Comparison of ENCODE assay signal across 19 cellular contexts in genomic region chr1:81547261-81547911, GRCh38.
DNase-seq lines count a peak whose midpoint lies in the region; ATAC-seq lines count a peak whose summit lies in the region.
"Had no signal": no experiment of that assay in that cellular context is flagged by ENCODE, and none has a peak within 500 bp of the region (broad histone marks: within the 10 kb centered on the region; RNA-seq: fewer than 3 reads in every experiment).

No MANE protein-coding gene starts in this region.

- H2BK12ac ChIP-seq in mesenchymal stem cell (ENCODE audit: low read length in 2 of 2), result no peak overlapping the region

- DNase-seq in ELF-1 (ENCODE audit: low read depth, low spot score) (peak; percentile 52), astrocyte of the hippocampus (ENCODE audit: low read depth, low spot score) (peak; percentile 39), mesenchymal stem cell (no peak), medulla oblongata (ENCODE audit: extremely low spot score) (no peak), NCI-H1092 treated with DMSO at 0.1 percent for 48 hours (lab: John Stamatoyannopoulos, UW) (no peak)
- no peak for DNase-seq in activated CD8-positive, alpha-beta memory T cell treated with anti-CD3 and anti-CD28 coated beads for 24 hours
- DNase-seq in activated naive CD8-positive, alpha-beta T cell treated with anti-CD3 and anti-CD28 coated beads, Interleukin-2, amount 50 U/mL, for 24 hours, result no peak
- DNase-seq: activated CD4-positive, alpha-beta T cell treated with anti-CD3 and anti-CD28 coated beads, Interleukin-2, amount 10 ng/mL, durations not matched to agents 24 days and 14 days; activated naive CD4-positive, alpha-beta T cell treated with anti-CD3 and anti-CD28 coated beads, Interleukin-2, amount 10 ng/mL, durations not matched to agents 7 days and 5 days; cortex of kidney; foreskin keratinocyte; KBM-7; lower lobe of right lung; NCI-H1048; NCI-H2107; stimulated activated naive CD4-positive, alpha-beta T cell had no signal

- 100% methylated on average over 1 of the region's 6 CpGs for WGBS in mesenchymal stem cell

- H3K9me3 ChIP-seq in mesenchymal stem cell (ENCODE audit: control insufficient read depth, low read length), result no peaks in the 10 kb centered on the region
- H3K9me3 ChIP-seq: lower lobe of right lung had no signal

- H2AK5ac ChIP-seq in mesenchymal stem cell (ENCODE audit: low read length, severe bottlenecking), result no peak overlapping the region

- no peaks in the 10 kb centered on the region for H3K36me3 Mint-ChIP-seq in activated naive CD8-positive, alpha-beta T cell treated with anti-CD3 and anti-CD28 coated beads, Interleukin-2, amount 50 U/mL, for 24 hours (ENCODE audit: low read depth)
- H3K36me3 Mint-ChIP-seq: activated naive CD4-positive, alpha-beta T cell treated with anti-CD3 and anti-CD28 coated beads, Interleukin-2, amount 10 ng/mL, durations not matched to agents 7 days and 5 days; CD14-positive monocyte; natural killer cell treated with Interleukin-12 subunit alpha and Interleukin-12 subunit beta and Interleukin-15 and Interleukin-18, amount 100 ng/mL, for 72 hours had no signal

- no peaks in the 10 kb centered on the region for H3K27me3 Mint-ChIP-seq in activated naive CD8-positive, alpha-beta T cell treated with anti-CD3 and anti-CD28 coated beads, Interleukin-2, amount 50 U/mL, for 24 hours
- H3K27me3 Mint-ChIP-seq: activated CD4-positive, alpha-beta T cell treated with anti-CD3 and anti-CD28 coated beads, Interleukin-2, amount 10 ng/mL, durations not matched to agents 24 days and 14 days; activated naive CD4-positive, alpha-beta T cell treated with anti-CD3 and anti-CD28 coated beads, Interleukin-2, amount 10 ng/mL, durations not matched to agents 7 days and 5 days; natural killer cell treated with Interleukin-12 subunit alpha and Interleukin-12 subunit beta and Interleukin-15 and Interleukin-18, amount 100 ng/mL, for 72 hours had no signal

- H3K14ac ChIP-seq in mesenchymal stem cell (ENCODE audit: low read length in 2 of 2), result no peak overlapping the region

- H2BK5ac ChIP-seq in mesenchymal stem cell (ENCODE audit: low read depth, low read length, poor library complexity, severe bottlenecking), result no peak overlapping the region

- no peak overlapping the region for H2BK15ac ChIP-seq in mesenchymal stem cell (ENCODE audit: low read depth, poor library complexity, severe bottlenecking)

- no peak overlapping the region for H2BK120ac ChIP-seq in mesenchymal stem cell (ENCODE audit: low read depth, low read length)

- no peak overlapping the region for H4K91ac ChIP-seq in mesenchymal stem cell (ENCODE audit: low read length)

- no peaks in the 10 kb centered on the region for H3K9me3 Mint-ChIP-seq in activated naive CD8-positive, alpha-beta T cell treated with anti-CD3 and anti-CD28 coated beads, Interleukin-2, amount 50 U/mL, for 24 hours
- H3K9me3 Mint-ChIP-seq: activated CD4-positive, alpha-beta T cell treated with anti-CD3 and anti-CD28 coated beads, Interleukin-2, amount 10 ng/mL, durations not matched to agents 24 days and 14 days; activated naive CD4-positive, alpha-beta T cell treated with anti-CD3 and anti-CD28 coated beads, Interleukin-2, amount 10 ng/mL, durations not matched to agents 7 days and 5 days had no signal

- H3K4me1 Mint-ChIP-seq in activated naive CD8-positive, alpha-beta T cell treated with anti-CD3 and anti-CD28 coated beads, Interleukin-2, amount 50 U/mL, for 24 hours, result no peaks in the 10 kb centered on the region
- H3K4me1 Mint-ChIP-seq: activated naive CD4-positive, alpha-beta T cell treated with anti-CD3 and anti-CD28 coated beads, Interleukin-2, amount 10 ng/mL, durations not matched to agents 7 days and 5 days; CD14-positive monocyte had no signal

- peak overlapping the region; percentile 63 for H3K9ac ChIP-seq in mesenchymal stem cell (ENCODE audit: low read length)

- peak overlapping the region in 1 of 2 experiments; percentile 57 for H3K4me3 ChIP-seq in mesenchymal stem cell (ENCODE audit: insufficient read depth in 1 of 2, low read depth in 1 of 2, low read length in 2 of 2)
- H3K4me3 ChIP-seq: lower lobe of right lung had no signal

- peak; percentile 16 for ATAC-seq in HG02610 (IDR thresholded peaks at IDR 0.05; ENCODE audit: unreplicated experiment)
- no peak for ATAC-seq in activated naive CD8-positive, alpha-beta T cell treated with anti-CD3 and anti-CD28 coated beads, Interleukin-2, amount 50 U/mL, for 24 hours
- ATAC-seq: foreskin keratinocyte; lower lobe of right lung; natural killer cell treated with Interleukin-12 subunit alpha and Interleukin-12 subunit beta and Interleukin-15 and Interleukin-18, amount 100 ng/mL, for 72 hours had no signal

- no peaks in the 10 kb centered on the region for H3K4me1 ChIP-seq in mesenchymal stem cell (ENCODE audit: control insufficient read depth, insufficient read depth, low read depth, low read length)
- H3K4me1 ChIP-seq: foreskin keratinocyte had no signal

- no peak overlapping the region for H3K4me3 Mint-ChIP-seq in activated naive CD8-positive, alpha-beta T cell treated with anti-CD3 and anti-CD28 coated beads, Interleukin-2, amount 50 U/mL, for 24 hours
- H3K4me3 Mint-ChIP-seq: activated CD4-positive, alpha-beta T cell treated with anti-CD3 and anti-CD28 coated beads, Interleukin-2, amount 10 ng/mL, durations not matched to agents 24 days and 14 days; activated naive CD4-positive, alpha-beta T cell treated with anti-CD3 and anti-CD28 coated beads, Interleukin-2, amount 10 ng/mL, durations not matched to agents 7 days and 5 days; CD14-positive monocyte; natural killer cell treated with Interleukin-12 subunit alpha and Interleukin-12 subunit beta and Interleukin-15 and Interleukin-18, amount 100 ng/mL, for 72 hours had no signal

- no peaks in the 10 kb centered on the region for H3K36me3 ChIP-seq in mesenchymal stem cell (ENCODE audit: control insufficient read depth in 1 of 2, insufficient read depth in 2 of 2, low read depth in 1 of 2, low read length in 2 of 2)
- H3K36me3 ChIP-seq: lower lobe of right lung had no signal

- H3K27ac Mint-ChIP-seq in activated naive CD8-positive, alpha-beta T cell treated with anti-CD3 and anti-CD28 coated beads, Interleukin-2, amount 50 U/mL, for 24 hours, result no peak overlapping the region
- H3K27ac Mint-ChIP-seq: activated CD4-positive, alpha-beta T cell treated with anti-CD3 and anti-CD28 coated beads, Interleukin-2, amount 10 ng/mL, durations not matched to agents 24 days and 14 days; activated naive CD4-positive, alpha-beta T cell treated with anti-CD3 and anti-CD28 coated beads, Interleukin-2, amount 10 ng/mL, durations not matched to agents 7 days and 5 days; CD14-positive monocyte; natural killer cell treated with Interleukin-12 subunit alpha and Interleukin-12 subunit beta and Interleukin-15 and Interleukin-18, amount 100 ng/mL, for 72 hours had no signal

- no peaks in the 10 kb centered on the region for H3K79me1 ChIP-seq in mesenchymal stem cell (replicated peaks; ENCODE audit: low read length, poor library complexity, severe bottlenecking)

- H3K27me3 ChIP-seq in mesenchymal stem cell (ENCODE audit: control insufficient read depth in 1 of 2, insufficient read depth in 1 of 2, low read length in 2 of 2), result no peaks in the 10 kb centered on the region
- H3K27me3 ChIP-seq: foreskin keratinocyte had no signal

- no peak overlapping the region for H2AFZ ChIP-seq in mesenchymal stem cell (ENCODE audit: low read depth, low read length)

- no peak overlapping the region for H3K4ac ChIP-seq in mesenchymal stem cell (ENCODE audit: low read depth in 1 of 2, low read length in 2 of 2)

- no peak overlapping the region for H3K4me2 ChIP-seq in mesenchymal stem cell (ENCODE audit: low read length, poor library complexity, severe bottlenecking)

- H3K18ac ChIP-seq in mesenchymal stem cell (ENCODE audit: low read depth in 1 of 2, low read length in 2 of 2), result no peak overlapping the region

- H4K8ac ChIP-seq in mesenchymal stem cell (ENCODE audit: low read length), result no peak overlapping the region

- no peak overlapping the region for H3K27ac ChIP-seq in mesenchymal stem cell (ENCODE audit: low read length, poor library complexity, severe bottlenecking)
- H3K27ac ChIP-seq: foreskin keratinocyte, lower lobe of right lung had no signal

- H3K23ac ChIP-seq in mesenchymal stem cell (ENCODE audit: low read length in 2 of 2), result no peak overlapping the region

Comparison
In these comparisons a context has a peak if more than half of its experiments do, and no peak if none do; other contexts are left out.
1. DNase-seq: peak in ELF-1 (single experiment) and astrocyte of the hippocampus (single experiment); none in mesenchymal stem cell (single experiment), medulla oblongata (single experiment), activated CD8-positive, alpha-beta memory T cell treated with anti-CD3 and anti-CD28 coated beads for 24 hours (single experiment), activated naive CD8-positive, alpha-beta T cell treated with anti-CD3 and anti-CD28 coated beads, Interleukin-2, amount 50 U/mL, for 24 hours (single experiment) and NCI-H1092 treated with DMSO at 0.1 percent for 48 hours (single experiment).